ENCODE assay signal across 15 cellular contexts in the genomic region with DNA sequence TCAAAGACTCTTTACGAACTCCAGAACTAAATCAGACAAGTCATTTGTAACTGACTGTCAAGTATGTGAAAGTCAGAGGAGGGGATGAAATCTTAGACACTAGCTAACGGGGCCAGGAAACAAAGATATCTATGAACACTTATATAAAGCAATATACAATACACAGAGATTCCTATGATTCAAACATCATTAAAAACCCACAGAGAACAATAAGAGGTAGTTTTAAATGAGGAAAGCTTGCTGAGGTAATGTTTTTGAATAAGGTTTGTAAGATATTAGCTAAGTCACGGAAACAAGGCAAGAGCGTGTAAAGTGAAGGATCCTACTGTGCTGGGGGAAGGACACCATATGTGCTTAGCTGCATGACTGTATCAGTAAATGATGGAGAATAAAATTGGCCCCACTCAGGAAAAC.
"Had no signal": no experiment of that assay in that cellular context is flagged by ENCODE, and none has a peak within 500 bp of the region (broad histone marks: within the 10 kb centered on the region; RNA-seq: fewer than 3 reads in every experiment).

No MANE protein-coding gene starts in this region.

- H3K4me1 Mint-ChIP-seq: activated B cell treated with CpG ODN at 0.5 μM for 24 hours; activated CD4-positive, alpha-beta T cell treated with anti-CD3 and anti-CD28 coated beads, Interleukin-2, amount 10 ng/mL, durations not matched to agents 24 days and 14 days; brain; neural crest cell had no signal

- H3K27ac Mint-ChIP-seq: activated B cell treated with CpG ODN at 0.5 μM for 24 hours; activated CD4-positive, alpha-beta T cell treated with anti-CD3 and anti-CD28 coated beads, Interleukin-2, amount 10 ng/mL, durations not matched to agents 24 days and 14 days; activated naive CD4-positive, alpha-beta T cell treated with anti-CD3 and anti-CD28 coated beads for 36 hours; T-helper 1 cell treated with Interleukin-12 subunit alpha and Interleukin-12 subunit beta and Interleukin-4 antibody, amounts not matched to agents 30 μg/mL and 1 μg/mL, for 36 hours had no signal

- ATAC-seq: gastrocnemius medialis, heart right ventricle had no signal

- H3K4me3 Mint-ChIP-seq: activated B cell treated with CpG ODN at 0.5 μM for 24 hours; activated CD4-positive, alpha-beta T cell treated with anti-CD3 and anti-CD28 coated beads, Interleukin-2, amount 10 ng/mL, durations not matched to agents 24 days and 14 days; activated naive CD4-positive, alpha-beta T cell treated with anti-CD3 and anti-CD28 coated beads for 36 hours; brain; neural crest cell; T-helper 1 cell treated with Interleukin-12 subunit alpha and Interleukin-12 subunit beta and Interleukin-4 antibody, amounts not matched to agents 30 μg/mL and 1 μg/mL, for 36 hours had no signal

- H3K36me3 ChIP-seq: gastrocnemius medialis, thoracic aorta had no signal

- H3K27ac ChIP-seq: gastrocnemius medialis, heart right ventricle, parathyroid adenoma, stomach had no signal

- H3K9me3 ChIP-seq: gastrocnemius medialis, heart right ventricle, stomach, thoracic aorta had no signal

- H3K4me1 ChIP-seq: stomach had no signal

- H3K4me3 ChIP-seq: gastrocnemius medialis, heart right ventricle, stomach, thoracic aorta had no signal

- H3K27me3 ChIP-seq: gastrocnemius medialis, heart right ventricle, stomach had no signal

- H3K27me3 Mint-ChIP-seq: activated B cell treated with CpG ODN at 0.5 μM for 24 hours; activated CD4-positive, alpha-beta T cell treated with anti-CD3 and anti-CD28 coated beads, Interleukin-2, amount 10 ng/mL, durations not matched to agents 24 days and 14 days; brain had no signal

- H3K9me3 Mint-ChIP-seq: activated B cell treated with CpG ODN at 0.5 μM for 24 hours; activated CD4-positive, alpha-beta T cell treated with anti-CD3 and anti-CD28 coated beads, Interleukin-2, amount 10 ng/mL, durations not matched to agents 24 days and 14 days; activated naive CD4-positive, alpha-beta T cell treated with anti-CD3 and anti-CD28 coated beads for 36 hours; brain; neural crest cell; T-helper 1 cell treated with Interleukin-12 subunit alpha and Interleukin-12 subunit beta and Interleukin-4 antibody, amounts not matched to agents 30 μg/mL and 1 μg/mL, for 36 hours had no signal

- DNase-seq: activated B cell treated with CpG ODN at 0.5 μM for 24 hours; activated CD4-positive, alpha-beta T cell treated with anti-CD3 and anti-CD28 coated beads, Interleukin-2, amount 10 ng/mL, durations not matched to agents 24 days and 14 days; activated naive CD4-positive, alpha-beta T cell treated with anti-CD3 and anti-CD28 coated beads for 36 hours; cerebellar nuclear complex; gastrocnemius medialis; heart right ventricle; retina; stimulated activated CD4-positive, alpha-beta T cell treated with anti-CD3 and anti-CD28 coated beads, Interleukin-15, amount 100 ng/mL, for 24 hours; stimulated activated CD4-positive, alpha-beta T cell treated with anti-CD3 and anti-CD28 coated beads, Interleukin-4, amount 100 ng/mL, for 24 hours; stomach had no signal
